Comparison of ENCODE assay signal across 9 cellular contexts in the genomic region with DNA sequence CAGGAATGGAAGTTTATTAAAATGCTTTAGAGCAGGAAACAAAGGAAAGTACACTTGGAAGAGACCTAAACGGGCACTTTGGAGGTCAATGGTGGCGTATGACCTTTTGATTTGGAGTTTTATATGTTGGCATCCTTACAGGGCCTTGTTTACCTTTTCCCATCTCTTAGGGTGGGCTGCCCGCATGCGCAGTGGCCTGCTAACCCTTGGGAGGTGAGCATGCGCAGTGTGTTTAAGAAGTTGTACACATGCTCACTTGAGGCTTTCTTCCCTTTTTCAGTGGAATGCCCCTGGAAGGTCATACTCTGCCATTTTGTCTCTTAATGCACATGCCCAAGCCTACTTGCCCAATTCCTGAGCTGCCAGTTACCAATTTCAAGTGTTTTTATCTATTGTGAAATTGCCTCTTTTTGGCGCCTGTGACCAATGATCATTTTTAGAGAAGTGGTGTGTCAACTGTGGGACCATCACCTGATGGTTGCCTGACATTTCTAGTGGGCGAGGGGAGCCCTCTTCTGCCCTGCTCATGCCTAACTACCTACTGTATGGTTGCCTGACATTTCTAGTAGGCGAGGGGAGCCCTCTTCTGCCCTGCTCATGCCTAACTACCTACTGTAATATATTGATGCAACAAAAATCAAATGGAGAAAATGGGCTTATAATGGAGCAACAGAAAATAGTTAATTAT.
DNase-seq lines count a peak whose midpoint lies in the region; ATAC-seq and TF ChIP-seq lines count a peak whose summit lies in the region.
"Had no signal": no experiment of that assay in that cellular context is flagged by ENCODE, and none has a peak within 500 bp of the region (broad histone marks: within the 10 kb centered on the region; RNA-seq: fewer than 3 reads in every experiment).

No MANE protein-coding gene starts in this region.

- no peak overlapping the region for H3K9ac ChIP-seq in colonic mucosa (ENCODE audit: low read depth in 2 of 2, low read length in 2 of 2)

- no peaks in the 10 kb centered on the region for H3K27me3 ChIP-seq in colonic mucosa

- H3K36me3 ChIP-seq in colonic mucosa: no peaks in the 10 kb centered on the region

- H3K4me3 ChIP-seq in colonic mucosa: no peak overlapping the region

- H3K9me3 ChIP-seq in colonic mucosa: no peaks in the 10 kb centered on the region

- TF ChIP-seq CTCF in colonic mucosa (IDR thresholded peaks at IDR 0.05): no peak

- ATAC-seq in GM21367 (IDR thresholded peaks at IDR 0.05; ENCODE audit: unreplicated experiment): no peak

- no peak overlapping the region for H3K27ac ChIP-seq in colonic mucosa

- intact Hi-C loops in colonic mucosa (cut with DNase I): no loop called here

- peak; percentile 67 for DNase-seq in DMS53 (lab: John Stamatoyannopoulos, UW)
- DNase-seq in DMS53 treated with DMSO at 0.1 percent for 48 hours (lab: John Stamatoyannopoulos, UW; ENCODE audit: unreplicated experiment): no peak
- peak; percentile 2 for DNase-seq in NCI-H1694 (lab: John Stamatoyannopoulos, UW)
- peak; percentile 24 for DNase-seq in colonic mucosa
- DNase-seq in putamen (ENCODE audit: low spot score): peak; percentile 37
- no peak for DNase-seq in LoVo (ENCODE audit: low spot score)
- no peak for DNase-seq in OCI-M2 (lab: John Stamatoyannopoulos, UW; ENCODE audit: unreplicated experiment)
- DNase-seq: activated naive CD8-positive, alpha-beta T cell treated with anti-CD3 and anti-CD28 coated beads, Interleukin-2, amount 10 ng/mL, durations not matched to agents 7 days and 5 days had no signal

- no peaks in the 10 kb centered on the region for H3K4me1 ChIP-seq in colonic mucosa

Comparison
In these comparisons a context has a peak if more than half of its experiments do, and no peak if none do; other contexts are left out.
1. DNase-seq: peak in DMS53 (single experiment), NCI-H1694 (single experiment), colonic mucosa (single experiment) and putamen (single experiment); none in DMS53 treated with DMSO at 0.1 percent for 48 hours (single experiment), LoVo (single experiment) and OCI-M2 (single experiment).